In genomic region chr12:20367731-20368652, GRCh38 we compare ENCODE assay signal across 8 cellular contexts.
DNase-seq lines count a peak whose midpoint lies in the region; ATAC-seq, FAIRE-seq and TF ChIP-seq lines count a peak whose summit lies in the region.

TSS of gene PDE3A (plus strand) at chr12:20368537. CDS start at chr12:20369285, 748 bp downstream.

- TF ChIP-seq CTCF in GM12865 (IDR thresholded peaks at IDR 0.05; ENCODE audit: insufficient read depth, low read depth, low read length, missing control alignments) (no peak), cardiac fibroblast (IDR thresholded peaks at IDR 0.05; ENCODE audit: low read depth, low read length) (peak; percentile 35)

- no peak for FAIRE-seq in GM19239 (lab: Jason Lieb, UNC)

- DNase-seq in GM12865 (ENCODE audit: low read depth) (no peak), NCI-H524 (lab: John Stamatoyannopoulos, UW) (peak; percentile 35 to 56), cardiac fibroblast (ENCODE audit: low read depth in 2 of 2) (peak; percentile 87 to 88), iPS-NIHi11 (ENCODE audit: low spot score) (peak; percentile 87), retina (peak; percentile 94), GM19239 (ENCODE audit: insufficient read length, low spot score) (no peak)
- no peak for DNase-seq in stimulated activated CD4-positive, alpha-beta T cell treated with anti-CD3 and anti-CD28 coated beads, Interleukin-2, amount 100 ng/mL, for 24 hours

- H3K4me3 ChIP-seq in GM12865 (ENCODE audit: low read depth, low read length) = 0 out of 2 replicates have a peak within 1 kb of the TSS, but pooled peaks have one; percentile 20
- H3K4me3 ChIP-seq in cardiac fibroblast (replicated peaks in 1 of 2; ENCODE audit: low read depth in 2 of 2, low read length in 2 of 2) = peak within 1 kb of the TSS; percentile 83 to 92

- no peak for ATAC-seq in HG03432 (IDR thresholded peaks at IDR 0.05; ENCODE audit: unreplicated experiment)

Comparison
In these comparisons a context has a peak if more than half of its experiments do, and no peak if none do; other contexts are left out.
1. DNase-seq: peak in NCI-H524 (2 of 2), cardiac fibroblast (2 of 2), iPS-NIHi11 (single experiment) and retina (single experiment); none in GM12865 (single experiment), GM19239 (single experiment) and stimulated activated CD4-positive, alpha-beta T cell treated with anti-CD3 and anti-CD28 coated beads, Interleukin-2, amount 100 ng/mL, for 24 hours (0 of 2).